8 cellular contexts compared by ENCODE assay signal in genomic region chr1:66380452-66381212, GRCh38.
DNase-seq lines count a peak whose midpoint lies in the region; ATAC-seq and TF ChIP-seq lines count a peak whose summit lies in the region.

No MANE protein-coding gene starts in this region.

- H3K36me3 Mint-ChIP-seq in osteocyte (ENCODE audit: unreplicated experiment), result no peaks in the 10 kb centered on the region

- no peak overlapping the region for H3K27ac Mint-ChIP-seq in osteocyte (ENCODE audit: unreplicated experiment)

- no peaks in the 10 kb centered on the region for H3K27me3 ChIP-seq in MM.1S (replicated peaks; ENCODE audit: insufficient read depth, low read length)

- peaks cover 19% of the 10 kb centered on the region for H3F3A ChIP-seq in MM.1S (ENCODE audit: insufficient read depth, low read length)

- H4K20me1 ChIP-seq in MM.1S (ENCODE audit: insufficient read depth, low read length), result no peaks in the 10 kb centered on the region

- peak overlapping the region; percentile 75 for H3K27ac ChIP-seq in MM.1S (ENCODE audit: low read length)

- H3K79me2 ChIP-seq in MM.1S (ENCODE audit: low read length), result no peaks in the 10 kb centered on the region

- no peaks in the 10 kb centered on the region for H3K9me2 ChIP-seq in MM.1S (replicated peaks; ENCODE audit: insufficient read depth, low read length)

- H3K36me3 ChIP-seq in MM.1S (replicated peaks; ENCODE audit: insufficient read depth, low read length), result no peaks in the 10 kb centered on the region

- H3K4me3 ChIP-seq in MM.1S (ENCODE audit: low read length), result peak overlapping the region; percentile 12; the same call in 1 of the 2 replicates

- no peaks in the 10 kb centered on the region for H3K9me3 Mint-ChIP-seq in osteocyte (ENCODE audit: unreplicated experiment)

- no peak overlapping the region for H3K4me3 Mint-ChIP-seq in osteocyte (ENCODE audit: unreplicated experiment)

- no peaks in the 10 kb centered on the region for H3K27me3 Mint-ChIP-seq in osteocyte (ENCODE audit: unreplicated experiment)

- H3K4me1 Mint-ChIP-seq in osteocyte (ENCODE audit: unreplicated experiment), result peaks cover 9% of the 10 kb centered on the region

- TF ChIP-seq CTCF in MM.1S (IDR thresholded peaks at IDR 0.05; ENCODE audit: low read length) (no peak), osteocyte (IDR thresholded peaks at IDR 0.05) (no peak)

- no peak overlapping the region for H2AFZ ChIP-seq in MM.1S (ENCODE audit: low read length)

- peak; percentile 86 for DNase-seq in MM.1S
- peak; percentile 74 for DNase-seq in germinal center (ENCODE audit: low spot score)
- DNase-seq in hepatic stellate cell (ENCODE audit: low spot score), result no peak
- no peak for DNase-seq in effector CD8-positive, alpha-beta T cell (lab: John Stamatoyannopoulos, UW)
- DNase-seq in mucosa of gallbladder (ENCODE audit: low spot score), result no peak
- no peak for DNase-seq in osteocyte (ENCODE audit: extremely low spot score, unreplicated experiment)

- H3K4me1 ChIP-seq in MM.1S (ENCODE audit: low read length), result peaks cover 31% of the 10 kb centered on the region

- no peaks in the 10 kb centered on the region for H3K9me3 ChIP-seq in MM.1S (replicated peaks; ENCODE audit: insufficient read depth, low read length)

- H3K4me2 ChIP-seq in MM.1S (ENCODE audit: low read depth, low read length), result peak overlapping the region; percentile 48

- peak; percentile 90 for ATAC-seq in GM18861 (IDR thresholded peaks at IDR 0.05; ENCODE audit: unreplicated experiment)
- ATAC-seq in GM21723 (IDR thresholded peaks at IDR 0.05; ENCODE audit: unreplicated experiment), result peak; percentile 98

- H3K9ac ChIP-seq in MM.1S (ENCODE audit: low read length), result peak overlapping the region; percentile 58; the same call in 1 of the 2 replicates

Comparison
In these comparisons a context has a peak if more than half of its experiments do, and no peak if none do; other contexts are left out.
1. DNase-seq: peak in MM.1S (single experiment) and germinal center (single experiment); none in hepatic stellate cell (single experiment), effector CD8-positive, alpha-beta T cell (single experiment), mucosa of gallbladder (single experiment) and osteocyte (single experiment).